Comparison of ENCODE assay signal across 8 cellular contexts in genomic region chr14:91996951-91997371, GRCh38. TPM values are rescaled to one million over a fixed set of nuclear protein-coding genes. Genes with fewer than 3 reads are reported as not detected.
A peak's percentile ranks its signal among the peaks of the same experiment; 100 is the strongest.
DNase-seq lines count a peak whose midpoint lies in the region; ATAC-seq and FAIRE-seq lines count a peak whose summit lies in the region.

No MANE protein-coding gene starts in this region.

- H3K36me3 ChIP-seq in skeletal muscle satellite cell (ENCODE audit: insufficient read depth, low read length) = peaks cover 14% of the 10 kb centered on the region

- H3K4me3 ChIP-seq in skeletal muscle satellite cell (ENCODE audit: low read length) = no peak overlapping the region

- intact Hi-C loops in left ventricle myocardium superior (cut with micrococcal nuclease) = no loop called here

- POLR2A ChIA-PET in activated CD8-positive, alpha-beta T cell treated with anti-CD3 and anti-CD28 coated beads, Interleukin-2, amount 10 ng/mL, durations not matched to agents 7 days and 5 days (lab: Charles Lee) = interaction anchor here (0.5 to 1.6 kb wide), 5 partner anchors 36 to 487 kb away, joined by 3 to 6 read pairs (median 3); partner anchors contain the start of genes PPP4R3A and TRIP11

- H3K27ac Mint-ChIP-seq in activated CD8-positive, alpha-beta T cell treated with anti-CD3 and anti-CD28 coated beads, Interleukin-2, amount 10 ng/mL, durations not matched to agents 7 days and 5 days = no peak overlapping the region

- peaks cover 39% of the 10 kb centered on the region for H3K4me1 Mint-ChIP-seq in activated CD8-positive, alpha-beta T cell treated with anti-CD3 and anti-CD28 coated beads, Interleukin-2, amount 10 ng/mL, durations not matched to agents 7 days and 5 days (ENCODE audit: low read depth)

- CTCF ChIA-PET in activated CD8-positive, alpha-beta T cell treated with anti-CD3 and anti-CD28 coated beads, Interleukin-2, amount 10 ng/mL, durations not matched to agents 7 days and 5 days (lab: Charles Lee) = interaction anchor here (0.7 to 2.6 kb wide), 58 partner anchors 8 to 678 kb away, joined by 3 to 45 read pairs (median 5); partner anchors contain the start of genes ATXN3, CPSF2, FBLN5 and NDUFB1

- no peaks in the 10 kb centered on the region for H3K27me3 Mint-ChIP-seq in activated CD8-positive, alpha-beta T cell treated with anti-CD3 and anti-CD28 coated beads, Interleukin-2, amount 10 ng/mL, durations not matched to agents 7 days and 5 days (ENCODE audit: low read depth)

- FAIRE-seq in A204.1 (lab: Jason Lieb, UNC) (peak; percentile 47), G401.6 (lab: Jason Lieb, UNC) (peak; percentile 88)

- DNase-seq in NCI-H146 (lab: John Stamatoyannopoulos, UW) (peak; percentile 22), left ventricle myocardium superior (no peak), OCI-M2 (lab: John Stamatoyannopoulos, UW; ENCODE audit: unreplicated experiment) (no peak)
- no peak for DNase-seq in activated CD8-positive, alpha-beta T cell treated with anti-CD3 and anti-CD28 coated beads, Interleukin-2, amount 10 ng/mL, durations not matched to agents 7 days and 5 days

- no peaks in the 10 kb centered on the region for H3K9me3 ChIP-seq in skeletal muscle satellite cell (replicated peaks; ENCODE audit: low read length)

- no peak overlapping the region for H3K4me2 ChIP-seq in skeletal muscle satellite cell (ENCODE audit: low read length)

- peaks cover 47% of the 10 kb centered on the region for H3K36me3 Mint-ChIP-seq in activated CD8-positive, alpha-beta T cell treated with anti-CD3 and anti-CD28 coated beads, Interleukin-2, amount 10 ng/mL, durations not matched to agents 7 days and 5 days (ENCODE audit: low read depth)

- no peak overlapping the region for H3K4me3 Mint-ChIP-seq in activated CD8-positive, alpha-beta T cell treated with anti-CD3 and anti-CD28 coated beads, Interleukin-2, amount 10 ng/mL, durations not matched to agents 7 days and 5 days

- peaks cover 12% of the 10 kb centered on the region for H3K4me1 ChIP-seq in skeletal muscle satellite cell (ENCODE audit: control insufficient read depth, insufficient read depth, low read length)

- peak; percentile 60 for ATAC-seq in activated CD8-positive, alpha-beta T cell treated with anti-CD3 and anti-CD28 coated beads, Interleukin-2, amount 10 ng/mL, durations not matched to agents 7 days and 5 days
- ATAC-seq in left ventricle myocardium superior (peak; percentile 63), GM19324 (IDR thresholded peaks at IDR 0.05; ENCODE audit: low FRiP score, unreplicated experiment) (no peak)

- H3K9me3 Mint-ChIP-seq in activated CD8-positive, alpha-beta T cell treated with anti-CD3 and anti-CD28 coated beads, Interleukin-2, amount 10 ng/mL, durations not matched to agents 7 days and 5 days (ENCODE audit: insufficient read depth) = no peaks in the 10 kb centered on the region

- no peaks in the 10 kb centered on the region for H3K27me3 ChIP-seq in skeletal muscle satellite cell (ENCODE audit: control insufficient read depth, insufficient read depth, low read length)

- H3K9ac ChIP-seq in skeletal muscle satellite cell (ENCODE audit: low read depth, low read length) = peak overlapping the region; percentile 8

RNA-seq across cellular contexts. Expression of gene TRIP11, which starts 42.9 kb away (rescaled TPM):
- total RNA-seq in activated CD8-positive, alpha-beta T cell treated with anti-CD3 and anti-CD28 coated beads, Interleukin-2, amount 10 ng/mL, durations not matched to agents 7 days and 5 days = 10 to 100 TPM; 43.6 to 44.5 TPM
- total RNA-seq in left ventricle myocardium superior = 54.3 TPM
- total RNA-seq in skeletal muscle satellite cell (2012; rRNA removed) = 19.4 and 25.3 TPM in 2 replicates

RNA-seq across cellular contexts. Expression of gene FBLN5, which starts 49.5 kb away (rescaled TPM):
- 1 to 10 TPM; 1.6 to 2.6 TPM for total RNA-seq in activated CD8-positive, alpha-beta T cell treated with anti-CD3 and anti-CD28 coated beads, Interleukin-2, amount 10 ng/mL, durations not matched to agents 7 days and 5 days
- total RNA-seq in left ventricle myocardium superior = 61.7 TPM
- 38.5 and 46.3 TPM in 2 replicates for total RNA-seq in skeletal muscle satellite cell (2012; rRNA removed)

Comparison
In these comparisons a context has a peak if more than half of its experiments do, and no peak if none do; other contexts are left out.
1. RNA of gene FBLN5, which starts 49.5 kb away (total RNA-seq): 61.7 TPM in left ventricle myocardium superior (single experiment); 1.6 to 2.6 TPM in activated CD8-positive, alpha-beta T cell treated with anti-CD3 and anti-CD28 coated beads, Interleukin-2, amount 10 ng/mL, durations not matched to agents 7 days and 5 days; every median in the first group is over 10 times any median in the second.